1 cellular context compared by ENCODE assay signal in the genomic region with DNA sequence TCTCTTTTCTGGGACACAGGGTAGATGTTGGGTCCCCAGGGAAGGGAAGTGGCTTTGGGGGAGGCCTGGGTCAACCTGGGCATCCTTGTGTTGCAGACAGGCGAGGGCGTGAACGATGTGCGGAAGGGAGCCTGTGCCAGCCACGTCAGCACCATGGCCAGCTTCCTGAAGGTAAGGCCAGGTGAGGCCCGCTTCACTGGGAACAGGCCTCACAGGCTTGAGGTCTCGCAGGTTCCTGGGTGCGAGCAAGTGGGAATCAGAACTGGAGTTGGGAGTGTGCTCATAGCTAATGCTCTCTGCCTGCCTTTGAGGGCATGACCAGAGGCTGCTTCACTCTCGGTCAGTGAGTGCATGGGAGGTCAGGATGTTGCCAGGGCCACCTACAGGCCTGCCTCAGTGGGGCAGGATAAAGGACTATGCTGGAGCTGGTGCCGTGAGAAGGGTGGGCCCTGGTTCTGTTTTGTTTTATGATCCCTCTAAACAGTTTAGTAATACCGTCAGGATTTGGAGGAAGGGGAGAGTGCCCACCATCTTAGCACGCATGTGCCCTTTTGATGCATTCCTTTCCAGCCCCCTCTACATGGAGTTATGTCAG.
TF ChIP-seq lines count a peak whose summit lies in the region.

No MANE protein-coding gene starts in this region.

TF ChIP-seq in A549, 52 proteins besides CTCF, POLR2A, EP300 and RAD21:
- no peak for TF ChIP-seq CHD4 (IDR thresholded peaks at IDR 0.05; ENCODE audit: borderline replicate concordance)
